In the genomic region with DNA sequence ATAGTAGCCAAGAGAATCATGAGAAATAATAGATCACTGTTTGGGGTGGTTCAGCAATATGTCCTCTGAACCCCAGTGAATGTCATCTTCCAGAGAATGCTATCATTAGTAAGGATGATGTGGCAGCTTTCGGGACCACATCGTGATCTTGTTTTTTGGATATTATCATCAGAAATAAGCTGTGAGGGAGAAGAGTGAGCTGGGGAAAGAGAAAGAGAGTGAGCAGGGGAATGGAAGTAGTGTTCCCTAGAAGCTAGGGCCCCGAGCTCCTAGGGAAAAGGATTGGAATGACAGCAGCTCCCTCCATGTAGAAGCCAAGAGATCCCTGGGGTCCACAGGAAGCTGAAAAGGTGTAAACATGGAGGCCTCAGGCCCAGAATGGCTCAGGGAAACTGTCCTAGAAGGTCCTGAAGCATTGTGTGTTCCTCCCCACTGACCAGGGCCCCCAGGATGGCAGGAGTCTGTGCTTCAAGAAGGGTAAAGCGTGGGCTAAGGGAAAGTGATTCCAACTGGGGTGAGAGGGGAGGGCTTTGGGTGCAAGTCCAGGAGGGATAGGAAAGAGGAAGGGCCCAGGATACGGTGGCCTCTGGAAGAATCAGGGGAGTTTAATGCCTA, we compare ENCODE assay signal across 19 cellular contexts. TPM values are rescaled to one million over a fixed set of nuclear protein-coding genes. Genes with fewer than 3 reads are reported as not detected.
A peak's percentile ranks its signal among the peaks of the same experiment; 100 is the strongest.
DNase-seq lines count a peak whose midpoint lies in the region; ATAC-seq, FAIRE-seq and TF ChIP-seq lines count a peak whose summit lies in the region.
"Had no signal": no experiment of that assay in that cellular context is flagged by ENCODE, and none has a peak within 500 bp of the region (broad histone marks: within the 10 kb centered on the region; RNA-seq: fewer than 3 reads in every experiment).

No MANE protein-coding gene starts in this region.

- peak; percentile 17 for DNase-seq in activated CD8-positive, alpha-beta T cell treated with anti-CD3 and anti-CD28 coated beads, Interleukin-2, amount 10 ng/mL, durations not matched to agents 7 days and 5 days
- DNase-seq in activated CD8-positive, alpha-beta T cell treated with anti-CD3 and anti-CD28 coated beads for 36 hours = no peak
- DNase-seq in WTC11 (ENCODE audit: low spot score) (no peak), kidney (peak; percentile 6), stomach (peak; percentile 7), GM23338 (ENCODE audit: low spot score) (no peak), iPS-NIHi7 (ENCODE audit: extremely low spot score) (no peak)
- DNase-seq: activated CD4-positive, CD25-positive, alpha-beta regulatory T cell treated with anti-CD3 and anti-CD28 coated beads, Interleukin-2, amount 50 U/mL, for 72 hours; GOT3; stimulated activated CD4-positive, alpha-beta T cell treated with anti-CD3 and anti-CD28 coated beads, Interleukin-1b, Interleukin-23, amount 100 ng/mL, for 48 hours; SW 1271; upper lobe of left lung had no signal

- intact Hi-C loops in activated CD8-positive, alpha-beta T cell treated with anti-CD3 and anti-CD28 coated beads for 36 hours (cut with micrococcal nuclease) = loop anchor here (5.0 kb wide), 1 partner anchor 92 kb away; no protein-coding TSS in a partner anchor
- intact Hi-C loops in kidney (cut with DNase I) = no loop called here
- intact Hi-C loops in stomach (cut with DNase I; ENCODE audit: low total_unique reads) = no loop called here

- no peaks in the 10 kb centered on the region for H3F3A ChIP-seq in GM23338 (replicated peaks; ENCODE audit: low read depth)

- no peak for TF ChIP-seq EP300 in stomach (IDR thresholded peaks at IDR 0.05)

- no peak overlapping the region for H3K27ac ChIP-seq in kidney (ENCODE audit: low read depth in 2 of 2, low read length in 2 of 2)
- no peak overlapping the region for H3K27ac ChIP-seq in stomach
- H3K27ac ChIP-seq in GM23338 (ENCODE audit: low read depth) = no peak overlapping the region
- H3K27ac ChIP-seq: A549, gastrocnemius medialis, upper lobe of left lung had no signal

- WGBS in stomach, 5 donors = 93 to 98% (median 97%) methylated on average over 5 of the region's 5 CpGs

- FAIRE-seq in kidney (lab: Jason Lieb, UNC) = no peak
- FAIRE-seq: A549, endothelial cell of umbilical vein, RCC 7860 had no signal

- no peak overlapping the region; the same call in 1 of the 2 replicates for H2AFZ ChIP-seq in GM23338

- no peaks in the 10 kb centered on the region for H3K36me3 ChIP-seq in kidney (ENCODE audit: control insufficient read depth in 1 of 2, insufficient read depth in 2 of 2, low read length in 2 of 2)
- no peaks in the 10 kb centered on the region for H3K36me3 ChIP-seq in stomach
- H3K36me3 ChIP-seq in GM23338 (ENCODE audit: insufficient read depth) = no peaks in the 10 kb centered on the region
- H3K36me3 ChIP-seq: gastrocnemius medialis, upper lobe of left lung had no signal

- H4K20me1 ChIP-seq in GM23338 (replicated peaks; ENCODE audit: insufficient read depth) = no peaks in the 10 kb centered on the region

- peak overlapping the region; percentile 21 for H3K27ac Mint-ChIP-seq in activated CD8-positive, alpha-beta T cell treated with anti-CD3 and anti-CD28 coated beads, Interleukin-2, amount 10 ng/mL, durations not matched to agents 7 days and 5 days
- H3K27ac Mint-ChIP-seq in activated CD8-positive, alpha-beta T cell treated with anti-CD3 and anti-CD28 coated beads for 36 hours = no peak overlapping the region
- H3K27ac Mint-ChIP-seq in WTC11 (peak overlapping the region; percentile 84; the same call in 1 of the 2 replicates), GM23338 (no peak overlapping the region)

- CTCF ChIA-PET in activated CD8-positive, alpha-beta T cell treated with anti-CD3 and anti-CD28 coated beads, Interleukin-2, amount 10 ng/mL, durations not matched to agents 7 days and 5 days (lab: Charles Lee) = no interaction called here
- CTCF ChIA-PET in activated CD8-positive, alpha-beta T cell treated with anti-CD3 and anti-CD28 coated beads for 36 hours (lab: Charles Lee) = interaction anchor here (1.0 kb wide), 1 partner anchor 218 kb away, joined by 3 read pairs; no protein-coding TSS in a partner anchor
- CTCF ChIA-PET in WTC11 (lab: Charles Lee) = interaction anchor here (0.5 to 1.2 kb wide), 2 partner anchors 33 to 141 kb away, joined by 3 to 4 read pairs; no protein-coding TSS in a partner anchor

- H3K27me3 ChIP-seq in stomach = no peaks in the 10 kb centered on the region
- H3K27me3 ChIP-seq in GM23338 (ENCODE audit: insufficient read depth) = no peaks in the 10 kb centered on the region
- H3K27me3 ChIP-seq: gastrocnemius medialis, upper lobe of left lung had no signal

- no peak for ATAC-seq in activated CD8-positive, alpha-beta T cell treated with anti-CD3 and anti-CD28 coated beads, Interleukin-2, amount 10 ng/mL, durations not matched to agents 7 days and 5 days
- no peak for ATAC-seq in activated CD8-positive, alpha-beta T cell treated with anti-CD3 and anti-CD28 coated beads for 36 hours
- ATAC-seq in WTC11 (no peak), GM23338 (no peak), HG03460 (IDR thresholded peaks at IDR 0.05; ENCODE audit: unreplicated experiment) (no peak)
- ATAC-seq: A549, gastrocnemius medialis had no signal

- no peak for TF ChIP-seq POLR2A in stomach (IDR thresholded peaks at IDR 0.05)

- H3K79me2 ChIP-seq in GM23338 (replicated peaks; ENCODE audit: insufficient read depth) = no peaks in the 10 kb centered on the region

- H3K9ac ChIP-seq in kidney (ENCODE audit: low read length in 2 of 2) = no peak overlapping the region

- H3K4me1 Mint-ChIP-seq in activated CD8-positive, alpha-beta T cell treated with anti-CD3 and anti-CD28 coated beads, Interleukin-2, amount 10 ng/mL, durations not matched to agents 7 days and 5 days (ENCODE audit: low read depth) = peaks cover 83% of the 10 kb centered on the region
- peaks cover 41% of the 10 kb centered on the region for H3K4me1 Mint-ChIP-seq in activated CD8-positive, alpha-beta T cell treated with anti-CD3 and anti-CD28 coated beads for 36 hours (ENCODE audit: low read depth)
- H3K4me1 Mint-ChIP-seq in WTC11 (peaks cover 23% of the 10 kb centered on the region), GM23338 (peaks cover 17% of the 10 kb centered on the region)

- H3K36me3 Mint-ChIP-seq in activated CD8-positive, alpha-beta T cell treated with anti-CD3 and anti-CD28 coated beads, Interleukin-2, amount 10 ng/mL, durations not matched to agents 7 days and 5 days (ENCODE audit: low read depth) = no peaks in the 10 kb centered on the region
- H3K36me3 Mint-ChIP-seq in activated CD8-positive, alpha-beta T cell treated with anti-CD3 and anti-CD28 coated beads for 36 hours (ENCODE audit: low read depth) = no peaks in the 10 kb centered on the region
- H3K36me3 Mint-ChIP-seq in WTC11 (no peaks in the 10 kb centered on the region), GM23338 (ENCODE audit: low read depth) (no peaks in the 10 kb centered on the region)

- no peak overlapping the region for H3K4me3 ChIP-seq in kidney (ENCODE audit: low read length in 2 of 2)
- no peak overlapping the region for H3K4me3 ChIP-seq in stomach
- no peak overlapping the region for H3K4me3 ChIP-seq in GM23338
- H3K4me3 ChIP-seq: A549, gastrocnemius medialis, upper lobe of left lung had no signal

- H3K9me3 ChIP-seq in kidney (ENCODE audit: control insufficient read depth in 1 of 2, low read length in 2 of 2) (no peaks in the 10 kb centered on the region), stomach (no peaks in the 10 kb centered on the region)
- H3K9me3 ChIP-seq: A549, Caco-2, gastrocnemius medialis, upper lobe of left lung had no signal

- no peak overlapping the region for H3K4me2 ChIP-seq in GM23338
- H3K4me2 ChIP-seq: A549 had no signal

- H3K9me3 Mint-ChIP-seq in activated CD8-positive, alpha-beta T cell treated with anti-CD3 and anti-CD28 coated beads, Interleukin-2, amount 10 ng/mL, durations not matched to agents 7 days and 5 days (ENCODE audit: insufficient read depth) = no peaks in the 10 kb centered on the region
- H3K9me3 Mint-ChIP-seq in activated CD8-positive, alpha-beta T cell treated with anti-CD3 and anti-CD28 coated beads for 36 hours = no peaks in the 10 kb centered on the region
- no peaks in the 10 kb centered on the region for H3K9me3 Mint-ChIP-seq in WTC11
- no peaks in the 10 kb centered on the region for H3K9me3 Mint-ChIP-seq in GM23338
- H3K9me3 Mint-ChIP-seq: nephron had no signal

- H3K27me3 Mint-ChIP-seq in activated CD8-positive, alpha-beta T cell treated with anti-CD3 and anti-CD28 coated beads, Interleukin-2, amount 10 ng/mL, durations not matched to agents 7 days and 5 days (ENCODE audit: low read depth) = no peaks in the 10 kb centered on the region
- no peaks in the 10 kb centered on the region for H3K27me3 Mint-ChIP-seq in activated CD8-positive, alpha-beta T cell treated with anti-CD3 and anti-CD28 coated beads for 36 hours
- H3K27me3 Mint-ChIP-seq in WTC11 (ENCODE audit: low read depth) (no peaks in the 10 kb centered on the region), GM23338 (ENCODE audit: insufficient read depth, low read depth, poor library complexity) (peaks cover 9% of the 10 kb centered on the region)

- H3K4me1 ChIP-seq in kidney (ENCODE audit: control insufficient read depth in 1 of 2, insufficient read depth in 1 of 2, low read depth in 1 of 2, low read length in 2 of 2) = peaks cover 5 to 16% of the 10 kb centered on the region in 2 donors
- H3K4me1 ChIP-seq in stomach = peaks cover 13 to 67% (median 56%) of the 10 kb centered on the region in 4 donors
- no peaks in the 10 kb centered on the region; the same call in 1 of the 2 replicates for H3K4me1 ChIP-seq in GM23338 (ENCODE audit: insufficient read depth)

- peaks cover 9% of the 10 kb centered on the region; the same call in 1 of the 2 replicates for H3K9me2 ChIP-seq in GM23338 (ENCODE audit: insufficient read depth)

- TF ChIP-seq CTCF in activated CD8-positive, alpha-beta T cell treated with anti-CD3 and anti-CD28 coated beads for 36 hours (IDR thresholded peaks at IDR 0.05) = no peak
- TF ChIP-seq CTCF in WTC11 (IDR thresholded peaks at IDR 0.05) = no peak
- no peak for TF ChIP-seq CTCF in kidney (IDR thresholded peaks at IDR 0.05; ENCODE audit: borderline replicate concordance, extremely low read depth, insufficient read depth)
- TF ChIP-seq CTCF in stomach (IDR thresholded peaks at IDR 0.05) = no peak
- no peak for TF ChIP-seq CTCF in GM23338 (conservative IDR thresholded peaks at IDR 0.05; ENCODE audit: low read depth in 2 of 2)

- POLR2A ChIA-PET in activated CD8-positive, alpha-beta T cell treated with anti-CD3 and anti-CD28 coated beads, Interleukin-2, amount 10 ng/mL, durations not matched to agents 7 days and 5 days (lab: Charles Lee) = no interaction called here
- POLR2A ChIA-PET in activated CD8-positive, alpha-beta T cell treated with anti-CD3 and anti-CD28 coated beads for 36 hours (lab: Charles Lee) = no interaction called here
- POLR2A ChIA-PET in WTC11 (lab: Charles Lee) = no interaction called here

- no peak overlapping the region for H3K4me3 Mint-ChIP-seq in activated CD8-positive, alpha-beta T cell treated with anti-CD3 and anti-CD28 coated beads, Interleukin-2, amount 10 ng/mL, durations not matched to agents 7 days and 5 days
- no peak overlapping the region for H3K4me3 Mint-ChIP-seq in activated CD8-positive, alpha-beta T cell treated with anti-CD3 and anti-CD28 coated beads for 36 hours
- H3K4me3 Mint-ChIP-seq in WTC11 (no peak overlapping the region), GM23338 (no peak overlapping the region; the same call in 2 of the 3 replicates)
- H3K4me3 Mint-ChIP-seq: nephron had no signal

RNA-seq across cellular contexts. Expression of a gene that starts 56.6 kb away (rescaled TPM):
- total RNA-seq in activated CD8-positive, alpha-beta T cell treated with anti-CD3 and anti-CD28 coated beads, Interleukin-2, amount 10 ng/mL, durations not matched to agents 7 days and 5 days = 100 to 1,000 TPM; 214 to 215 TPM
- 100 to 1,000 TPM; 163 to 175 TPM for total RNA-seq in activated CD8-positive, alpha-beta T cell treated with anti-CD3 and anti-CD28 coated beads for 36 hours
- total RNA-seq in WTC11 (2021) (36.9 to 38.1 TPM (median 37.2 TPM) in 3 replicates), kidney (123 TPM), stomach (10 to 100 TPM in 4 of 5 donors, 1 to 10 TPM in 1; 9.3 to 74.0 (median 38.8) TPM)
- polyA plus RNA-seq in kidney (ENCODE audit: insufficient read depth, low read depth, low replicate concordance) (55.5 TPM), stomach (10 to 100 TPM; 23.0 to 30.7 (median 24.3) TPM), GM23338 (2016; fragmentation: Nextera tagmentation; extraction: Ambion mirVana) (28.6 and 35.7 TPM in 2 replicates)
- total RNA-seq in GM23338 (2014; rRNA removed; shearing (Covaris generic)) = 21.5 and 23.5 TPM in 2 replicates

Comparison
In these comparisons a context has a peak if more than half of its experiments do, and no peak if none do; other contexts are left out.
1. DNase-seq: peak in activated CD8-positive, alpha-beta T cell treated with anti-CD3 and anti-CD28 coated beads, Interleukin-2, amount 10 ng/mL, durations not matched to agents 7 days and 5 days (single experiment), kidney (single experiment) and stomach (single experiment); none in activated CD8-positive, alpha-beta T cell treated with anti-CD3 and anti-CD28 coated beads for 36 hours (single experiment), WTC11 (single experiment), GM23338 (single experiment) and iPS-NIHi7 (single experiment).
2. H3K27ac Mint-ChIP-seq: peak in activated CD8-positive, alpha-beta T cell treated with anti-CD3 and anti-CD28 coated beads, Interleukin-2, amount 10 ng/mL, durations not matched to agents 7 days and 5 days (single experiment) and WTC11 (single experiment); none in activated CD8-positive, alpha-beta T cell treated with anti-CD3 and anti-CD28 coated beads for 36 hours (single experiment) and GM23338 (single experiment).